In genomic region chr15:31245756-31246155, GRCh38 we compare ENCODE assay signal across 2 cellular contexts.
TF ChIP-seq lines count a peak whose summit lies in the region.

No MANE protein-coding gene starts in this region.

TF ChIP-seq in H1, 55 proteins besides CTCF, POLR2A, EP300 and RAD21:
- TF ChIP-seq HDAC6 (IDR thresholded peaks at IDR 0.05; ENCODE audit: low read depth, low read length): no peak
TF ChIP-seq in H1: peak in this region for 0.

TF ChIP-seq in GM23338, 12 proteins besides CTCF, POLR2A, EP300 and RAD21:
- TF ChIP-seq NANOG (IDR thresholded peaks at IDR 0.05; ENCODE audit: borderline replicate concordance) (no peak), POLR2AphosphoS5 (IDR thresholded peaks at IDR 0.05; ENCODE audit: low read depth) (no peak), STAT1 (IDR thresholded peaks at IDR 0.05; ENCODE audit: unreplicated experiment) (no peak), JUNB (IDR thresholded peaks at IDR 0.05; ENCODE audit: unreplicated experiment) (no peak), EZH2 (IDR thresholded peaks at IDR 0.05; ENCODE audit: low read depth, unreplicated experiment) (no peak), CREB1 (CRISPR knock-in tag; IDR thresholded peaks at IDR 0.05; ENCODE audit: low read depth) (no peak), EZH2phosphoT487 (IDR thresholded peaks at IDR 0.05; ENCODE audit: unreplicated experiment) (no peak), ZNF462 (CRISPR knock-in tag; IDR thresholded peaks at IDR 0.05) (no peak), ETS1 (IDR thresholded peaks at IDR 0.05) (no peak), ZNF331 (CRISPR knock-in tag; IDR thresholded peaks at IDR 0.05; ENCODE audit: low read depth) (no peak), ZNF114 (CRISPR knock-in tag; IDR thresholded peaks at IDR 0.05) (no peak), REST (IDR thresholded peaks at IDR 0.05; ENCODE audit: unreplicated experiment) (no peak)
